In the genomic region with DNA sequence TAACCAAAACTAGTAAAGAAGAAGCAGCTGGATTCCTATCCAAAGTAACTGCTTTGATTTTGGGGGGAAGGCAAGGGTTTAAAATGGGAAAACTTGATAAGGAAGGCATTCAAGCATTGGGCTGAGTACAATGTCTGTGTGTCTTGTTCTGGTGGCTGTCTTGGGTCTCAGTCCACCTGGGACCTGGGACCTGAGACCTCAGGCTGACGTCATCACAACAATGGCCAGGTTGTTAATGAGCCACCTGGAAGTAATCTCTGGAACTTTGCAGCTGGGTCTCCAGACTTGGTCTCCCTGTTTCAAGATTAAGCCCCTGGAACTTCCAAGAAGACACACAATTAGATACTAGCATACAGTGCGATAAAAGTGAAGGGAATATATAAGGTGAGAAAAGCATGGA, we compare ENCODE assay signal across 20 cellular contexts.
"Had no signal": no experiment of that assay in that cellular context is flagged by ENCODE, and none has a peak within 500 bp of the region (broad histone marks: within the 10 kb centered on the region; RNA-seq: fewer than 3 reads in every experiment).

No MANE protein-coding gene starts in this region.

- H3K4me3 ChIP-seq: coronary artery, dorsolateral prefrontal cortex, esophagus squamous epithelium, gastrocnemius medialis, heart right ventricle, left lung, lower lobe of right lung, mucosa of descending colon had no signal

- H3K27ac Mint-ChIP-seq: mesothelial cell of epicardium had no signal

- ATAC-seq: gastrocnemius medialis, heart right ventricle, left cardiac atrium, left lung, left ventricle myocardium superior, lower lobe of right lung, mucosa of descending colon had no signal

- H3K36me3 ChIP-seq: esophagus squamous epithelium, gastrocnemius medialis, heart right ventricle, left lung, lower lobe of right lung had no signal

- H3K4me1 ChIP-seq: gastrocnemius medialis, lower lobe of right lung had no signal

- H3K9me3 ChIP-seq: esophagus squamous epithelium, gastrocnemius medialis, heart right ventricle, left lung, lower lobe of right lung, mucosa of descending colon had no signal

- H3K27ac ChIP-seq: coronary artery, dorsolateral prefrontal cortex, esophagus squamous epithelium, gastrocnemius medialis, heart right ventricle, lower lobe of right lung had no signal

- DNase-seq: dermis blood vessel endothelial cell; dorsolateral prefrontal cortex; effector CD4-positive, alpha-beta T cell; effector memory CD4-positive, alpha-beta T cell; esophagus squamous epithelium; foreskin fibroblast; foreskin melanocyte; gastrocnemius medialis; glutamatergic neuron; head of caudate nucleus; heart right ventricle; hippocampal formation; left cardiac atrium; left lung; left ventricle myocardium superior; lower lobe of right lung; mesenchymal stem cell; mucosa of descending colon had no signal

- H3K4me3 Mint-ChIP-seq: mesothelial cell of epicardium had no signal

- H3K36me3 Mint-ChIP-seq: mesothelial cell of epicardium had no signal

- H3K27me3 ChIP-seq: dorsolateral prefrontal cortex, esophagus squamous epithelium, gastrocnemius medialis, heart right ventricle, left lung had no signal
